Comparison of ENCODE assay signal across 8 cellular contexts in genomic region chr12:12716151-12716844, GRCh38. TPM values are rescaled to one million over a fixed set of nuclear protein-coding genes. Genes with fewer than 3 reads are reported as not detected.
DNase-seq lines count a peak whose midpoint lies in the region; ATAC-seq and TF ChIP-seq lines count a peak whose summit lies in the region.

No MANE protein-coding gene starts in this region.

- H3K4me3 Mint-ChIP-seq in activated B cell treated with CpG ODN at 0.5 μM for 24 hours: peak overlapping the region; percentile 87
- peak overlapping the region; percentile 97 for H3K4me3 Mint-ChIP-seq in osteocyte (ENCODE audit: unreplicated experiment)

- H3K4me1 Mint-ChIP-seq in activated B cell treated with CpG ODN at 0.5 μM for 24 hours (peaks cover 62% of the 10 kb centered on the region), osteocyte (ENCODE audit: unreplicated experiment) (peaks cover 52% of the 10 kb centered on the region)

- POLR2A ChIA-PET in activated B cell treated with CpG ODN at 0.5 μM for 24 hours (lab: Charles Lee): interaction anchor here (0.7 to 15.4 kb wide), 18 partner anchors 9 to 950 kb away, joined by 3 to 389 read pairs (median 4); partner anchors contain the start of genes BORCS5, CREBL2 and GPR19

- H3K27me3 Mint-ChIP-seq in activated B cell treated with CpG ODN at 0.5 μM for 24 hours (no peaks in the 10 kb centered on the region), osteocyte (ENCODE audit: unreplicated experiment) (no peaks in the 10 kb centered on the region)

- intact Hi-C loops in activated B cell treated with CpG ODN at 0.5 μM for 24 hours (cut with micrococcal nuclease): loop anchor here (2.0 to 5.0 kb wide), 6 partner anchors 69 to 1651 kb away; partner anchors contain the start of genes ATF7IP and SMIM10L1

- no peak for TF ChIP-seq CTCF in activated B cell treated with CpG ODN at 0.5 μM for 24 hours (IDR thresholded peaks at IDR 0.05)
- TF ChIP-seq CTCF in fibroblast of villous mesenchyme (IDR thresholded peaks at IDR 0.05; ENCODE audit: insufficient read depth, low read depth, low read length): no peak
- no peak for TF ChIP-seq CTCF in osteocyte (IDR thresholded peaks at IDR 0.05)

- no peaks in the 10 kb centered on the region for H3K9me3 Mint-ChIP-seq in activated B cell treated with CpG ODN at 0.5 μM for 24 hours
- no peaks in the 10 kb centered on the region for H3K9me3 Mint-ChIP-seq in osteocyte (ENCODE audit: unreplicated experiment)

- DNase-seq in C1 segment of cervical spinal cord (lab: John Stamatoyannopoulos, UW) (peak in 8 of 14 donors; percentile 31 to 76 (median 50)), activated B cell treated with CpG ODN at 0.5 μM for 24 hours (no peak), fibroblast of villous mesenchyme (ENCODE audit: low read depth) (peak; percentile 60), osteocyte (ENCODE audit: extremely low spot score, unreplicated experiment) (no peak)

- CTCF ChIA-PET in activated B cell treated with CpG ODN at 0.5 μM for 24 hours (lab: Charles Lee): interaction anchor here (0.6 to 1.8 kb wide), 8 partner anchors 8 to 339 kb away, joined by 3 to 16 read pairs (median 5); no protein-coding TSS in a partner anchor

- peak overlapping the region; percentile 95 for H3K27ac Mint-ChIP-seq in activated B cell treated with CpG ODN at 0.5 μM for 24 hours
- peak overlapping the region; percentile 96 for H3K27ac Mint-ChIP-seq in osteocyte (ENCODE audit: unreplicated experiment)

- peak overlapping the region; percentile 94 for H3K4me3 ChIP-seq in fibroblast of villous mesenchyme (ENCODE audit: low read depth, low read length)

- peak; percentile 7 for ATAC-seq in HG03108 (IDR thresholded peaks at IDR 0.05; ENCODE audit: unreplicated experiment)
- ATAC-seq in activated B cell treated with CpG ODN at 0.5 μM for 24 hours (ENCODE audit: low read depth): peak; percentile 10
- no peak for ATAC-seq in GM21576 (IDR thresholded peaks at IDR 0.05; ENCODE audit: unreplicated experiment)
- ATAC-seq in GM21367 (IDR thresholded peaks at IDR 0.05; ENCODE audit: unreplicated experiment): no peak
- ATAC-seq in HG03565 (IDR thresholded peaks at IDR 0.05; ENCODE audit: unreplicated experiment): no peak

- peaks cover 40% of the 10 kb centered on the region for H3K36me3 Mint-ChIP-seq in activated B cell treated with CpG ODN at 0.5 μM for 24 hours (ENCODE audit: low read depth)
- peaks cover 38% of the 10 kb centered on the region for H3K36me3 Mint-ChIP-seq in osteocyte (ENCODE audit: unreplicated experiment)

RNA-seq across cellular contexts. Expression of gene CDKN1B, which starts 0.9 kb away (rescaled TPM):
- total RNA-seq in activated B cell treated with CpG ODN at 0.5 μM for 24 hours (56.6 and 59.0 TPM in 2 replicates), fibroblast of villous mesenchyme (53.1 and 56.6 TPM in 2 replicates), osteocyte (76.4 and 78.9 TPM in 2 replicates)

RNA-seq across cellular contexts. Expression of gene GPR19, which starts 20.3 kb away (rescaled TPM):
- total RNA-seq in activated B cell treated with CpG ODN at 0.5 μM for 24 hours: 0.39 TPM in 1 of 2 replicates, not detected in the other
- under 0.01 and 0.32 TPM in 2 replicates for total RNA-seq in fibroblast of villous mesenchyme
- total RNA-seq in osteocyte: 0.84 TPM in 1 of 2 replicates, not detected in the other

Comparison
In these comparisons a context has a peak if more than half of its experiments do, and no peak if none do; other contexts are left out.
1. DNase-seq: peak in C1 segment of cervical spinal cord (8 of 14) and fibroblast of villous mesenchyme (single experiment); none in activated B cell treated with CpG ODN at 0.5 μM for 24 hours (single experiment) and osteocyte (single experiment).
2. ATAC-seq: peak in HG03108 (single experiment) and activated B cell treated with CpG ODN at 0.5 μM for 24 hours (single experiment); none in GM21576 (single experiment), GM21367 (single experiment) and HG03565 (single experiment).